ENCODE assay signal across 10 cellular contexts in genomic region chr4:128525939-128526630, GRCh38.
DNase-seq lines count a peak whose midpoint lies in the region; ATAC-seq, FAIRE-seq and TF ChIP-seq lines count a peak whose summit lies in the region.
"Had no signal": no experiment of that assay in that cellular context is flagged by ENCODE, and none has a peak within 500 bp of the region (broad histone marks: within the 10 kb centered on the region; RNA-seq: fewer than 3 reads in every experiment).

No MANE protein-coding gene starts in this region.

- POLR2A ChIA-PET in K562 (lab: Yijun Ruan, JAX) = interaction anchor here (0.6 to 1.6 kb wide), 2 partner anchors 9 to 126 kb away, joined by 3 to 4 read pairs; no protein-coding TSS in a partner anchor

- in situ Hi-C loops in K562 (cut with MboI) = no loop called here

- H2AFZ ChIP-seq in K562 (ENCODE audit: low read depth, low read length) = peak overlapping the region; percentile 70
- H2AFZ ChIP-seq in keratinocyte (ENCODE audit: control insufficient read depth, low read length) = no peak overlapping the region

- intact Hi-C loops in K562 (cut with micrococcal nuclease) = no loop called here

- TF ChIP-seq RAD21 in K562 (CRISPR knock-in tag; conservative IDR thresholded peaks at IDR 0.05 in 1 of 2, IDR thresholded peaks at IDR 0.05 in 1 of 2) = no peak

- FAIRE-seq in K562 (lab: Jason Lieb, UNC) (no peak), keratinocyte (lab: Jason Lieb, UNC) (peak; percentile 57)

- H3K27me3 ChIP-seq in K562 (ENCODE audit: control insufficient read depth in 2 of 2, insufficient read depth in 2 of 2, low read length in 2 of 2) = no peaks in the 10 kb centered on the region
- no peaks in the 10 kb centered on the region for H3K27me3 ChIP-seq in keratinocyte (ENCODE audit: control insufficient read depth, extremely low read depth, insufficient read depth, low read length)
- H3K27me3 ChIP-seq in suprapubic skin = no peaks in the 10 kb centered on the region
- H3K27me3 ChIP-seq: gastroesophageal sphincter had no signal

- CTCF ChIA-PET in K562 (lab: Yijun Ruan, JAX; ENCODE audit: low intra/inter-chr PET ratio) = no interaction called here

- no peaks in the 10 kb centered on the region for H3K79me2 ChIP-seq in K562 (ENCODE audit: control insufficient read depth, insufficient read depth, low read length)
- no peaks in the 10 kb centered on the region for H3K79me2 ChIP-seq in keratinocyte (ENCODE audit: control insufficient read depth, insufficient read depth, low read length)

- H4K20me1 ChIP-seq in K562 (replicated peaks; ENCODE audit: control insufficient read depth, insufficient read depth, low read length) = no peaks in the 10 kb centered on the region
- no peaks in the 10 kb centered on the region for H4K20me1 ChIP-seq in keratinocyte (ENCODE audit: control insufficient read depth, extremely low read depth, insufficient read depth, low read length)

- DNase-seq in NOMO-1 treated with DMSO at 0.1 percent for 48 hours (lab: John Stamatoyannopoulos, UW; ENCODE audit: unreplicated experiment) = peak; percentile 9
- no peak for DNase-seq in NOMO-1 treated with dmso at 0.1 percent for 144 hours (lab: John Stamatoyannopoulos, UW; ENCODE audit: unreplicated experiment)
- DNase-seq in K562 (ENCODE audit: extremely low read depth in 1 of 4, low spot score in 3 of 4) = no peak
- DNase-seq in keratinocyte (ENCODE audit: low read depth, low spot score) = no peak
- no peak for DNase-seq in suprapubic skin (ENCODE audit: low spot score in 2 of 2)
- DNase-seq in NK-92 (lab: John Stamatoyannopoulos, UW; ENCODE audit: unreplicated experiment) = no peak
- DNase-seq in COLO668 (lab: John Stamatoyannopoulos, UW; ENCODE audit: unreplicated experiment) = no peak
- DNase-seq: T-cell had no signal

- H3K4me3 ChIP-seq in K562 = no peak overlapping the region
- no peak overlapping the region for H3K4me3 ChIP-seq in keratinocyte (ENCODE audit: control insufficient read depth in 2 of 3, extremely low read depth in 1 of 3, insufficient read depth in 2 of 3, low read depth in 1 of 3, low read length in 3 of 3)
- no peak overlapping the region for H3K4me3 ChIP-seq in suprapubic skin
- H3K4me3 ChIP-seq: gastroesophageal sphincter had no signal

- TF ChIP-seq EP300 in K562 (IDR thresholded peaks at IDR 0.05; ENCODE audit: low read length) (no peak), suprapubic skin (IDR thresholded peaks at IDR 0.05) (no peak)

- H3K9me3 ChIP-seq in K562 (replicated peaks; ENCODE audit: control insufficient read depth, insufficient read depth, low read depth, low read length) (no peaks in the 10 kb centered on the region), keratinocyte (ENCODE audit: control insufficient read depth, low read depth, low read length) (no peaks in the 10 kb centered on the region), suprapubic skin (no peaks in the 10 kb centered on the region)
- H3K9me3 ChIP-seq: gastroesophageal sphincter had no signal

- WGBS in K562 (ENCODE audit: insufficient coverage, low coverage, missing lambda C conversion rate) = 8% methylated on average over 1 of the region's 1 CpG
- WGBS in suprapubic skin = 35% methylated on average over 1 of the region's 1 CpG

- H3K36me3 ChIP-seq in K562 (ENCODE audit: control insufficient read depth, insufficient read depth, low read length) = no peaks in the 10 kb centered on the region
- no peaks in the 10 kb centered on the region for H3K36me3 ChIP-seq in keratinocyte (ENCODE audit: control insufficient read depth in 2 of 2, extremely low read depth in 1 of 2, insufficient read depth in 2 of 2, low read length in 2 of 2)
- H3K36me3 ChIP-seq in suprapubic skin = no peaks in the 10 kb centered on the region
- H3K36me3 ChIP-seq: gastroesophageal sphincter had no signal

- H3K27ac ChIP-seq in K562 (ENCODE audit: extremely low read depth, low read depth, low read length) (no peak overlapping the region), keratinocyte (ENCODE audit: control insufficient read depth, insufficient read depth, low read length) (peak overlapping the region; percentile 17), suprapubic skin (peak overlapping the region; percentile 67)

- BruUV-seq in K562 (replicated peaks; lab: Mats Ljungman, UMichigan) = no TSS peak

- H3K4me2 ChIP-seq in K562 (ENCODE audit: insufficient read depth, low read length) = no peak overlapping the region
- peak overlapping the region; percentile 49 for H3K4me2 ChIP-seq in keratinocyte (ENCODE audit: control insufficient read depth, extremely low read depth, insufficient read depth, low read depth, low read length)

- H3K9me1 ChIP-seq in K562 (ENCODE audit: control insufficient read depth, insufficient read depth, low read length) (no peaks in the 10 kb centered on the region), keratinocyte (ENCODE audit: control insufficient read depth, extremely low read depth, insufficient read depth, low read length) (no peaks in the 10 kb centered on the region)

- ATAC-seq in K562 = no peak
- no peak for ATAC-seq in HG03521 (IDR thresholded peaks at IDR 0.05; ENCODE audit: unreplicated experiment)
- ATAC-seq: gastroesophageal sphincter, T-cell had no signal

- dilution Hi-C loops in keratinocyte (cut with MboI; ENCODE audit: extremely low pct_ligation_motif_present, low sequenced_read_pairs) = no loop called here

- no peak for TF ChIP-seq POLR2A in K562 (conservative IDR thresholded peaks at IDR 0.05)
- TF ChIP-seq POLR2A in suprapubic skin (IDR thresholded peaks at IDR 0.05) = no peak

- no peak for TF ChIP-seq CTCF in K562 (IDR thresholded peaks at IDR 0.05 in 2 of 3, conservative IDR thresholded peaks at IDR 0.05 in 1 of 3; ENCODE audit: insufficient read depth in 2 of 3, low read depth in 1 of 3, low read length in 3 of 3)
- TF ChIP-seq CTCF in keratinocyte (optimal IDR thresholded peaks at IDR 0.05 in 1 of 3, IDR thresholded peaks at IDR 0.05 in 1 of 3, conservative IDR thresholded peaks at IDR 0.05 in 1 of 3; ENCODE audit: extremely low read depth in 1 of 3, insufficient read depth in 2 of 3, low read length in 3 of 3) = no peak
- TF ChIP-seq CTCF in suprapubic skin (IDR thresholded peaks at IDR 0.05) = no peak

- H3K4me1 ChIP-seq in K562 (replicated peaks in 1 of 2; ENCODE audit: control insufficient read depth in 2 of 2, insufficient read depth in 2 of 2, low read length in 2 of 2) (peaks cover 3 to 22% of the 10 kb centered on the region in 2 experiments), keratinocyte (ENCODE audit: control insufficient read depth, extremely low read depth, insufficient read depth, low read length) (peaks cover 42% of the 10 kb centered on the region), suprapubic skin (peaks cover 40% of the 10 kb centered on the region)

- no peak overlapping the region for H3K9ac ChIP-seq in K562 (ENCODE audit: insufficient read depth in 1 of 2, low read depth in 2 of 2, low read length in 2 of 2)
- H3K9ac ChIP-seq in keratinocyte (ENCODE audit: control insufficient read depth, extremely low read depth, insufficient read depth, low read length) = no peak overlapping the region

TF ChIP-seq in K562, 482 proteins besides CTCF, POLR2A, EP300 and RAD21:
- TF ChIP-seq FOXA3 (CRISPR knock-in tag; conservative IDR thresholded peaks at IDR 0.05 in 1 of 2, IDR thresholded peaks at IDR 0.05 in 1 of 2) = 0 out of 4 replicates have a peak, but pooled peaks of 1 of the 2 experiments have one; percentile 10
- TF ChIP-seq RCOR1 (IDR thresholded peaks at IDR 0.05; ENCODE audit: borderline replicate concordance in 1 of 2, low read depth in 2 of 2, low read length in 2 of 2) = no peak
